Comparison of ENCODE assay signal across 1 cellular context in genomic region chr6:44257007-44257752, GRCh38.
A peak's percentile ranks its signal among the peaks of the same experiment; 100 is the strongest.
TF ChIP-seq lines count a peak whose summit lies in the region.

Gene SLC35B2 (minus strand): TSS chr6:44257528. CDS start chr6:44257410, 118 bp downstream.

TF ChIP-seq in HepG2, 621 proteins besides CTCF, POLR2A, EP300 and RAD21 (continued from another document and continues in another):
- no peak; the same call in none of the 2 replicates for TF ChIP-seq ZBTB34 (CRISPR knock-in tag; IDR thresholded peaks at IDR 0.05)
- TF ChIP-seq POGZ (CRISPR knock-in tag; IDR thresholded peaks at IDR 0.05) = peak; percentile 40; the same call in 1 of the 2 replicates
- TF ChIP-seq E2F5 (CRISPR knock-in tag; conservative IDR thresholded peaks at IDR 0.05) = peak; percentile 69; the same call in 1 of the 2 replicates
- TF ChIP-seq TSC22D2 (CRISPR knock-in tag; IDR thresholded peaks at IDR 0.05; ENCODE audit: borderline replicate concordance) = no peak; the same call in none of the 2 replicates
- no peak for TF ChIP-seq CC2D1A (CRISPR knock-in tag; IDR thresholded peaks at IDR 0.05)
- TF ChIP-seq USF2 (IDR thresholded peaks at IDR 0.05; ENCODE audit: low read depth, low read length) = peak; percentile 98
- peak; percentile 94; the same call in 1 of the 2 replicates for TF ChIP-seq USF2 (CRISPR knock-in tag; IDR thresholded peaks at IDR 0.05; ENCODE audit: borderline replicate concordance)
- TF ChIP-seq ZNF782 (CRISPR knock-in tag; IDR thresholded peaks at IDR 0.05; ENCODE audit: borderline replicate concordance) = no peak; the same call in 1 of the 2 replicates
- TF ChIP-seq MXD1 (CRISPR knock-in tag; IDR thresholded peaks at IDR 0.05) = peak; percentile 97
- no peak; the same call in none of the 2 replicates for TF ChIP-seq MYNN (CRISPR knock-in tag; IDR thresholded peaks at IDR 0.05; ENCODE audit: low read depth)
- TF ChIP-seq NCOA2 (CRISPR knock-in tag; IDR thresholded peaks at IDR 0.05) = peak; percentile 61; the same call in 1 of the 2 replicates
- no peak for TF ChIP-seq ZNF256 (CRISPR knock-in tag; conservative IDR thresholded peaks at IDR 0.05)
- TF ChIP-seq KMT2A (CRISPR knock-in tag; IDR thresholded peaks at IDR 0.05) = peak; percentile 19; the same call in 1 of the 2 replicates
- peak; percentile 54 for TF ChIP-seq GTF3A (CRISPR knock-in tag; conservative IDR thresholded peaks at IDR 0.05)
- no peak; the same call in 1 of the 2 replicates for TF ChIP-seq AKAP8 (CRISPR knock-in tag; IDR thresholded peaks at IDR 0.05)
- TF ChIP-seq TBL1XR1 (IDR thresholded peaks at IDR 0.05; ENCODE audit: borderline replicate concordance, low read length, partially characterized antibody) = no peak
- TF ChIP-seq STAT6 (CRISPR knock-in tag; IDR thresholded peaks at IDR 0.05; ENCODE audit: borderline replicate concordance) = peak; percentile 84; the same call in 1 of the 2 replicates
- TF ChIP-seq FOXC1 (CRISPR knock-in tag; IDR thresholded peaks at IDR 0.05; ENCODE audit: borderline replicate concordance) = peak; percentile 97
- TF ChIP-seq NFATC3 (CRISPR knock-in tag; IDR thresholded peaks at IDR 0.05) = no peak
- TF ChIP-seq PAX8 (CRISPR knock-in tag; IDR thresholded peaks at IDR 0.05; ENCODE audit: borderline replicate concordance) = peak; percentile 82
- peak; percentile 74; the same call in 1 of the 2 replicates for TF ChIP-seq ZNF614 (CRISPR knock-in tag; IDR thresholded peaks at IDR 0.05; ENCODE audit: borderline replicate concordance)
- TF ChIP-seq MAZ (IDR thresholded peaks at IDR 0.05; ENCODE audit: borderline replicate concordance, low read depth, low read length) = peak; percentile 89
- peak; percentile 99 for TF ChIP-seq MAZ (CRISPR knock-in tag; IDR thresholded peaks at IDR 0.05; ENCODE audit: low read depth)
- TF ChIP-seq ZNF549 (CRISPR knock-in tag; IDR thresholded peaks at IDR 0.05) = no peak
- 0 out of 2 replicates have a peak, but pooled peaks have one; percentile 86 for TF ChIP-seq FOXO4 (CRISPR knock-in tag; conservative IDR thresholded peaks at IDR 0.05)
- peak; percentile 63; the same call in 1 of the 2 replicates for TF ChIP-seq KMT2B (CRISPR knock-in tag; IDR thresholded peaks at IDR 0.05)
- TF ChIP-seq ZNF33B (CRISPR knock-in tag; IDR thresholded peaks at IDR 0.05) = peak; percentile 89; the same call in 1 of the 2 replicates
- peak; percentile 31; the same call in 1 of the 2 replicates for TF ChIP-seq BCL6 (CRISPR knock-in tag; IDR thresholded peaks at IDR 0.05)
- peak; percentile 72; the same call in 1 of the 2 replicates for TF ChIP-seq ZNF225 (CRISPR knock-in tag; IDR thresholded peaks at IDR 0.05)
- peak; percentile 87; the same call in 1 of the 2 replicates for TF ChIP-seq NFKB2 (CRISPR knock-in tag; IDR thresholded peaks at IDR 0.05; ENCODE audit: borderline replicate concordance)
- TF ChIP-seq RXRA (CRISPR knock-in tag; IDR thresholded peaks at IDR 0.05) = peak; percentile 88
- TF ChIP-seq ZMYM2 (CRISPR knock-in tag; IDR thresholded peaks at IDR 0.05) = peak; percentile 17; the same call in 1 of the 2 replicates
- TF ChIP-seq ZNF276 (CRISPR knock-in tag; IDR thresholded peaks at IDR 0.05; ENCODE audit: low read depth) = peak; percentile 85
- TF ChIP-seq ZBTB4 (CRISPR knock-in tag; IDR thresholded peaks at IDR 0.05; ENCODE audit: borderline replicate concordance) = peak; percentile 31; the same call in 1 of the 2 replicates
- peak; percentile 71 for TF ChIP-seq ZNF746 (CRISPR knock-in tag; IDR thresholded peaks at IDR 0.05)
- peak; percentile 75 for TF ChIP-seq HIVEP1 (CRISPR knock-in tag; IDR thresholded peaks at IDR 0.05)
- peak; percentile 96 for TF ChIP-seq ZBTB39 (CRISPR knock-in tag; IDR thresholded peaks at IDR 0.05)
- no peak for TF ChIP-seq SRSF4 (IDR thresholded peaks at IDR 0.05; ENCODE audit: low read depth, low read length, poor library complexity, severe bottlenecking)
- TF ChIP-seq ZKSCAN8 (CRISPR knock-in tag; IDR thresholded peaks at IDR 0.05; ENCODE audit: borderline replicate concordance) = peak; percentile 57; the same call in 1 of the 2 replicates
- TF ChIP-seq TGIF2 (CRISPR knock-in tag; IDR thresholded peaks at IDR 0.05) = peak; percentile 91
- TF ChIP-seq ZNF253 (CRISPR knock-in tag; IDR thresholded peaks at IDR 0.05; ENCODE audit: borderline replicate concordance) = no peak
- TF ChIP-seq ZNF670 (CRISPR knock-in tag; IDR thresholded peaks at IDR 0.05; ENCODE audit: borderline replicate concordance) = peak; percentile 84
- peak; percentile 59; the same call in 1 of the 2 replicates for TF ChIP-seq POLR2AphosphoS5 (IDR thresholded peaks at IDR 0.05; ENCODE audit: low read depth, low read length)
